26 cellular contexts compared by ENCODE assay signal in genomic region chr6:69362209-69362608, GRCh38.
"Had no signal": no experiment of that assay in that cellular context is flagged by ENCODE, and none has a peak within 500 bp of the region (broad histone marks: within the 10 kb centered on the region; RNA-seq: fewer than 3 reads in every experiment).

No MANE protein-coding gene starts in this region.

- H3K4me1 ChIP-seq: stomach, suprapubic skin, testis, thyroid gland, tibial artery, transverse colon, upper lobe of left lung, upper lobe of right lung, uterus, vagina had no signal

- ATAC-seq: stimulated activated effector memory CD8-positive, alpha-beta T cell treated with anti-CD3 and anti-CD28 coated beads, Interleukin-12 subunit alpha, Interleukin-12 subunit beta, amount 100 ng/mL, for 72 hours; stimulated activated memory B cell treated with anti-CD40 and anti-IgM and Interleukin-4, amounts not matched to agents 10 μg/mL and 1 μg/mL and 100 μg/mL, for 72 hours; stimulated activated naive B cell treated with anti-CD40 and anti-IgM and Interleukin-4, amounts not matched to agents 10 μg/mL and 1 μg/mL and 100 μg/mL, for 72 hours; stimulated activated naive CD8-positive, alpha-beta T cell treated with anti-CD3 and anti-CD28 coated beads, Interleukin-15, amount 100 ng/mL, for 72 hours; stimulated activated naive CD8-positive, alpha-beta T cell treated with anti-CD3 and anti-CD28 coated beads, Interleukin-15, Interleukin-2, amounts not matched to agents 100 U/mL and 50 U/mL, for 24 hours; upper lobe of right lung had no signal

- H3K36me3 ChIP-seq: stomach, suprapubic skin, thoracic aorta, thyroid gland, tibial artery, tibial nerve, transverse colon, upper lobe of left lung, upper lobe of right lung, uterus, vagina had no signal

- H3K27ac ChIP-seq: stomach, suprapubic skin, testis, thoracic aorta, thyroid gland, tibial artery, tibial nerve, transverse colon, upper lobe of left lung, upper lobe of right lung, uterus, vagina had no signal

- H3K27me3 ChIP-seq: stomach, suprapubic skin, testis, thyroid gland, tibial artery, tibial nerve, transverse colon, upper lobe of left lung, upper lobe of right lung, uterus, vagina had no signal

- DNase-seq: stimulated activated CD4-positive, alpha-beta T cell treated with anti-CD3 and anti-CD28 coated beads, Interleukin-2, amount 100 ng/mL, for 48 hours; stimulated activated CD4-positive, alpha-beta T cell treated with anti-CD3 and anti-CD28 coated beads, Interleukin-4, amount 100 ng/mL, for 1 hour; stimulated activated CD4-positive, alpha-beta T cell treated with anti-CD3 and anti-CD28 coated beads, Interleukin-4, amount 100 ng/mL, for 24 hours; stimulated activated CD4-positive, alpha-beta T cell treated with anti-CD3 and anti-CD28 coated beads, Interleukin-4, amount 100 ng/mL, for 4 hours; stimulated activated CD8-positive, alpha-beta memory T cell treated with anti-CD3 and anti-CD28 coated beads, Interleukin-4, amount 100 ng/mL, for 48 hours; stimulated activated naive B cell treated with anti-CD40 and anti-IgM and Interleukin-4, amounts not matched to agents 10 μg/mL and 1 μg/mL and 100 μg/mL, for 72 hours; stimulated activated naive CD4-positive, alpha-beta T cell; stimulated activated naive CD4-positive, alpha-beta T cell treated with Interleukin-2 at 50 U/mL for 16 hours; stimulated activated naive CD8-positive, alpha-beta T cell treated with anti-CD3 and anti-CD28 coated beads, Interleukin-15, amount 100 ng/mL, for 72 hours; stimulated activated naive CD8-positive, alpha-beta T cell treated with anti-CD3 and anti-CD28 coated beads, Interleukin-15, Interleukin-2, amounts not matched to agents 100 U/mL and 50 U/mL, for 24 hours; stomach; substantia nigra; testis; thyroid gland; tibial artery; transverse colon; trophoblast cell; upper lobe of left lung; upper lobe of right lung; uterus had no signal

- H3K9me3 ChIP-seq: stomach, suprapubic skin, testis, thoracic aorta, thyroid gland, tibial artery, tibial nerve, transverse colon, upper lobe of left lung, upper lobe of right lung, uterus, vagina had no signal

- H3K4me3 ChIP-seq: stomach, suprapubic skin, testis, thoracic aorta, thyroid gland, tibial artery, tibial nerve, transverse colon, upper lobe of left lung, upper lobe of right lung, uterus, vagina had no signal
